ENCODE assay signal across 8 cellular contexts in genomic region chr17:37373530-37374159, GRCh38. TPM values are rescaled to one million over a fixed set of nuclear protein-coding genes. Genes with fewer than 3 reads are reported as not detected.
DNase-seq lines count a peak whose midpoint lies in the region; ATAC-seq, FAIRE-seq and TF ChIP-seq lines count a peak whose summit lies in the region.

No MANE protein-coding gene starts in this region.

- H3K9me2 ChIP-seq in OCI-LY1 (ENCODE audit: low read depth, low read length), result no peaks in the 10 kb centered on the region

- H3K27ac Mint-ChIP-seq in endothelial cell (ENCODE audit: unreplicated experiment), result no peak overlapping the region
- H3K27ac Mint-ChIP-seq in stimulated activated memory B cell treated with anti-CD40 and anti-IgM and Interleukin-4, amounts not matched to agents 10 μg/mL and 1 μg/mL and 100 μg/mL, for 72 hours, result no peak overlapping the region

- no peaks in the 10 kb centered on the region for H3F3A ChIP-seq in OCI-LY1 (ENCODE audit: insufficient read depth, low read length)

- no peak overlapping the region for H3K4me2 ChIP-seq in KMS-11
- no peak overlapping the region for H3K4me2 ChIP-seq in OCI-LY1 (ENCODE audit: low read length)

- H3K9ac ChIP-seq in KMS-11 (no peak overlapping the region), OCI-LY1 (ENCODE audit: low read length) (no peak overlapping the region)

- H3K36me3 Mint-ChIP-seq in endothelial cell (ENCODE audit: low read depth, unreplicated experiment), result no peaks in the 10 kb centered on the region
- no peaks in the 10 kb centered on the region for H3K36me3 Mint-ChIP-seq in stimulated activated memory B cell treated with anti-CD40 and anti-IgM and Interleukin-4, amounts not matched to agents 10 μg/mL and 1 μg/mL and 100 μg/mL, for 72 hours

- H2AFZ ChIP-seq in KMS-11 (ENCODE audit: low read depth), result peak overlapping the region; percentile 52; the same call in 1 of the 2 replicates
- H2AFZ ChIP-seq in OCI-LY1 (ENCODE audit: low read length), result no peak overlapping the region

- no peak overlapping the region for H3K4me3 Mint-ChIP-seq in endothelial cell (ENCODE audit: unreplicated experiment)
- no peak overlapping the region for H3K4me3 Mint-ChIP-seq in stimulated activated memory B cell treated with anti-CD40 and anti-IgM and Interleukin-4, amounts not matched to agents 10 μg/mL and 1 μg/mL and 100 μg/mL, for 72 hours

- FAIRE-seq in GM12892 (lab: Jason Lieb, UNC), result no peak

- peak; percentile 82 for ATAC-seq in stimulated activated memory B cell treated with anti-CD40 and anti-IgM and Interleukin-4, amounts not matched to agents 10 μg/mL and 1 μg/mL and 100 μg/mL, for 72 hours
- ATAC-seq in GM19328 (IDR thresholded peaks at IDR 0.05; ENCODE audit: unreplicated experiment), result no peak

- TF ChIP-seq CTCF in KMS-11 (conservative IDR thresholded peaks at IDR 0.05; ENCODE audit: low read depth, low read length) (peak; percentile 97), OCI-LY1 (IDR thresholded peaks at IDR 0.05; ENCODE audit: low read length) (peak; percentile 100), endothelial cell (IDR thresholded peaks at IDR 0.05; ENCODE audit: unreplicated experiment) (peak; percentile 58)

- H3K9me3 Mint-ChIP-seq in endothelial cell (ENCODE audit: unreplicated experiment), result no peaks in the 10 kb centered on the region
- H3K9me3 Mint-ChIP-seq in stimulated activated memory B cell treated with anti-CD40 and anti-IgM and Interleukin-4, amounts not matched to agents 10 μg/mL and 1 μg/mL and 100 μg/mL, for 72 hours, result no peaks in the 10 kb centered on the region

- no peak for TF ChIP-seq POLR2A in GM12892 (IDR thresholded peaks at IDR 0.05; ENCODE audit: low read depth, low read length)

- H3K4me1 ChIP-seq in KMS-11 (ENCODE audit: low read depth, poor library complexity, severe bottlenecking), result no peaks in the 10 kb centered on the region
- H3K4me1 ChIP-seq in OCI-LY1 (ENCODE audit: insufficient read depth, low read length, severe bottlenecking), result no peaks in the 10 kb centered on the region

- no peaks in the 10 kb centered on the region for H3K9me3 ChIP-seq in OCI-LY1 (ENCODE audit: low read length)

- H3K36me3 ChIP-seq in KMS-11 (ENCODE audit: insufficient read depth), result no peaks in the 10 kb centered on the region
- no peaks in the 10 kb centered on the region for H3K36me3 ChIP-seq in OCI-LY1 (ENCODE audit: insufficient read depth, low read length)

- no peak overlapping the region for H3K4me3 ChIP-seq in KMS-11 (IDR thresholded peaks at IDR 0.05; ENCODE audit: insufficient read depth, low read depth, low read length)
- H3K4me3 ChIP-seq in OCI-LY1 (ENCODE audit: low read depth, low read length, poor library complexity, severe bottlenecking), result no peak overlapping the region

- DNase-seq in GM12892 (ENCODE audit: insufficient read length) (peak; percentile 50), endothelial cell (ENCODE audit: low spot score) (peak; percentile 63), myocyte (ENCODE audit: low read depth) (peak; percentile 81)
- peak in 2 of 3 experiments; percentile 10 to 23 for DNase-seq in activated CD8-positive, alpha-beta memory T cell treated with anti-CD3 and anti-CD28 coated beads for 48 hours (ENCODE audit: low read depth in 2 of 3, low spot score in 2 of 3)

- H3K27me3 ChIP-seq in KMS-11 (ENCODE audit: insufficient read depth, low read depth) (no peaks in the 10 kb centered on the region), OCI-LY1 (ENCODE audit: insufficient read depth, low read length) (no peaks in the 10 kb centered on the region)

- no peak overlapping the region for H3K27ac ChIP-seq in KMS-11
- no peak overlapping the region for H3K27ac ChIP-seq in OCI-LY1 (ENCODE audit: low read depth, low read length, poor library complexity, severe bottlenecking)

- H3K79me2 ChIP-seq in KMS-11 (ENCODE audit: insufficient read depth, low read depth) (no peaks in the 10 kb centered on the region), OCI-LY1 (ENCODE audit: insufficient read depth, low read length) (no peaks in the 10 kb centered on the region)

- H3K4me1 Mint-ChIP-seq in endothelial cell (ENCODE audit: unreplicated experiment), result no peaks in the 10 kb centered on the region
- H3K4me1 Mint-ChIP-seq in stimulated activated memory B cell treated with anti-CD40 and anti-IgM and Interleukin-4, amounts not matched to agents 10 μg/mL and 1 μg/mL and 100 μg/mL, for 72 hours, result no peaks in the 10 kb centered on the region

- no peaks in the 10 kb centered on the region for H3K27me3 Mint-ChIP-seq in endothelial cell (ENCODE audit: unreplicated experiment)
- no peaks in the 10 kb centered on the region for H3K27me3 Mint-ChIP-seq in stimulated activated memory B cell treated with anti-CD40 and anti-IgM and Interleukin-4, amounts not matched to agents 10 μg/mL and 1 μg/mL and 100 μg/mL, for 72 hours

- H4K20me1 ChIP-seq in KMS-11 (ENCODE audit: insufficient read depth) (no peaks in the 10 kb centered on the region), OCI-LY1 (ENCODE audit: insufficient read depth, low read length) (no peaks in the 10 kb centered on the region)

RNA-seq across cellular contexts. Expression of gene C17orf78, which starts 2.1 kb away (rescaled TPM):
- 0.30 TPM for polyA plus RNA-seq in GM12892 (2012; ENCODE audit: missing spikeins)
- not detected for total RNA-seq in endothelial cell (ENCODE audit: unreplicated experiment)
- total RNA-seq in myocyte, result not detected in 2 replicates
- polyA plus RNA-seq in myocyte (2012), result 0.10 TPM

RNA-seq across cellular contexts. Expression of gene ACACA, which starts 33.0 kb away (rescaled TPM):
- 21.9 TPM for polyA plus RNA-seq in GM12892 (2012; ENCODE audit: missing spikeins)
- total RNA-seq in endothelial cell (ENCODE audit: unreplicated experiment), result 91.5 TPM
- total RNA-seq in myocyte, result 33.0 and 45.9 TPM in 2 replicates
- 38.3 TPM for polyA plus RNA-seq in myocyte (2012)

RNA-seq across cellular contexts. Expression of gene TADA2A, which starts 33.0 kb away (rescaled TPM):
- 18.4 TPM for polyA plus RNA-seq in GM12892 (2012; ENCODE audit: missing spikeins)
- total RNA-seq in endothelial cell (ENCODE audit: unreplicated experiment) (24.7 TPM), myocyte (10.6 and 23.6 TPM in 2 replicates)
- 9.6 TPM for polyA plus RNA-seq in myocyte (2012)

Comparison
In these comparisons a context has a peak if more than half of its experiments do, and no peak if none do; other contexts are left out.
1. DNase-seq: peak in every context shown above with its lines; median percentile 81 in myocyte; 63 in endothelial cell; 50 in GM12892; 16 in activated CD8-positive, alpha-beta memory T cell treated with anti-CD3 and anti-CD28 coated beads for 48 hours.